Comparison of ENCODE assay signal across 8 cellular contexts in genomic region chr22:41576877-41577276, GRCh38. TPM values are rescaled to one million over a fixed set of nuclear protein-coding genes. Genes with fewer than 3 reads are reported as not detected.
DNase-seq lines count a peak whose midpoint lies in the region; ATAC-seq, FAIRE-seq and TF ChIP-seq lines count a peak whose summit lies in the region.

No MANE protein-coding gene starts in this region.

- no peaks in the 10 kb centered on the region for H3K79me2 ChIP-seq in GM12878 (ENCODE audit: control insufficient read depth, insufficient read depth, low read length)

- H3K27me3 ChIP-seq in BE2C, result no peaks in the 10 kb centered on the region
- H3K27me3 ChIP-seq in Peyer's patch, result no peaks in the 10 kb centered on the region
- no peaks in the 10 kb centered on the region for H3K27me3 ChIP-seq in GM12878 (replicated peaks in 1 of 2; ENCODE audit: control insufficient read depth in 2 of 2, insufficient read depth in 2 of 2, low read length in 1 of 2)
- no peaks in the 10 kb centered on the region for H3K27me3 ChIP-seq in kidney epithelial cell (ENCODE audit: control insufficient read depth, insufficient read depth, low read length)

- FAIRE-seq in GM12891 (lab: Jason Lieb, UNC) (peak; percentile 66), GM12878 (lab: Jason Lieb, UNC) (peak; percentile 23)

- H3K4me2 ChIP-seq in GM12878 (ENCODE audit: control insufficient read depth, insufficient read depth), result no peak overlapping the region

- no peaks in the 10 kb centered on the region; the same call in none of the 2 replicates for H3K4me1 ChIP-seq in BE2C
- H3K4me1 ChIP-seq in Peyer's patch, result no peaks in the 10 kb centered on the region
- no peaks in the 10 kb centered on the region for H3K4me1 ChIP-seq in GM12878 (ENCODE audit: control insufficient read depth, insufficient read depth, low read length)

- POLR2A ChIA-PET in GM12878 (lab: Charles Lee), result interaction anchor here (1.4 kb wide), 1 partner anchor 13 kb away, joined by 8 read pairs; the partner anchor contains the start of gene PMM1

- TF ChIP-seq CTCF in BE2C (IDR thresholded peaks at IDR 0.05; ENCODE audit: low read depth, low read length) (peak; percentile 94), Peyer's patch (IDR thresholded peaks at IDR 0.05) (peak in 4 of 6 experiments; percentile 29 to 70 (median 64)), GM12878 (IDR thresholded peaks at IDR 0.05 in 2 of 3, conservative IDR thresholded peaks at IDR 0.05 in 1 of 3; ENCODE audit: control insufficient read depth in 2 of 3, extremely low read depth in 1 of 3, insufficient read depth in 1 of 3, low read depth in 3 of 3, low read length in 3 of 3) (peak; percentile 62 to 84 (median 76)), kidney epithelial cell (IDR thresholded peaks at IDR 0.05; ENCODE audit: insufficient read depth, low read length, poor library complexity, severe bottlenecking) (peak; percentile 90)

- H2AFZ ChIP-seq in GM12878 (ENCODE audit: control insufficient read depth, low read depth, low read length), result no peak overlapping the region

- H4K20me1 ChIP-seq in GM12878 (ENCODE audit: control insufficient read depth, insufficient read depth), result no peaks in the 10 kb centered on the region

- H3K4me3 ChIP-seq in BE2C (ENCODE audit: low read depth, low read length) (no peak overlapping the region), Peyer's patch (no peak overlapping the region), GM12878 (no peak overlapping the region), kidney epithelial cell (ENCODE audit: low read depth, low read length) (no peak overlapping the region)

- H3K36me3 ChIP-seq in BE2C, result no peaks in the 10 kb centered on the region
- peaks cover 0 to 61% (median 0%) of the 10 kb centered on the region in 3 donors for H3K36me3 ChIP-seq in Peyer's patch
- H3K36me3 ChIP-seq in GM12878 (ENCODE audit: control insufficient read depth in 2 of 2, insufficient read depth in 2 of 2, low read length in 1 of 2), result peaks cover 0 to 4% of the 10 kb centered on the region in 2 experiments; a peak in 2 of 4 replicates
- peaks cover 2% of the 10 kb centered on the region for H3K36me3 ChIP-seq in kidney epithelial cell (ENCODE audit: control insufficient read depth, insufficient read depth, low read length)

- no peak overlapping the region for H3K9ac ChIP-seq in GM12878 (ENCODE audit: control insufficient read depth, insufficient read depth, low read length)

- intact Hi-C loops in GM12878 (cut with micrococcal nuclease; ENCODE audit: unreplicated experiment), result loop anchor here (2.0 kb wide), 1 partner anchor 44 kb away; the partner anchor contains the start of genes DESI1 and XRCC6

- 74% methylated on average over 9 of the region's 9 CpGs for WGBS in GM12878 (ENCODE audit: insufficient coverage, insufficient replicate concordance, low lambda C conversion rate, missing lambda C conversion rate)

- H3K27ac ChIP-seq in Peyer's patch (no peak overlapping the region), GM12878 (ENCODE audit: control insufficient read depth, insufficient read depth) (no peak overlapping the region)

- no peaks in the 10 kb centered on the region for H3K9me3 ChIP-seq in BE2C
- no peaks in the 10 kb centered on the region for H3K9me3 ChIP-seq in Peyer's patch
- H3K9me3 ChIP-seq in GM12878 (replicated peaks; ENCODE audit: control insufficient read depth, insufficient read depth, low read length), result no peaks in the 10 kb centered on the region

- peak; percentile 92 for ATAC-seq in GM12878
- ATAC-seq in GM21381 (IDR thresholded peaks at IDR 0.05; ENCODE audit: unreplicated experiment), result no peak

- no peak for TF ChIP-seq EP300 in GM12878 (IDR thresholded peaks at IDR 0.05; ENCODE audit: borderline replicate concordance in 1 of 2, control insufficient read depth in 1 of 2, low read depth in 2 of 2, low read length in 2 of 2)

- SMC1A ChIA-PET in GM12878 (lab: Charles Lee; ENCODE audit: uncharacterized antibody, unreplicated experiment), result no interaction called here

- CTCF ChIA-PET in GM12878 (lab: Yijun Ruan, JAX), result interaction anchor here (1.0 to 2.7 kb wide), 7 partner anchors 10 to 173 kb away, joined by 3 to 15 read pairs (median 4); partner anchors contain the start of genes PMM1 and POLR3H

- peak; percentile 84 for DNase-seq in BE2C
- peak; percentile 66 for DNase-seq in GM12891 (ENCODE audit: insufficient read length, low spot score)
- DNase-seq in Peyer's patch, result peak in 2 of 3 donors; percentile 62 to 64
- DNase-seq in GM12878 (ENCODE audit: low read depth, low spot score), result no peak
- no peak for DNase-seq in kidney epithelial cell (ENCODE audit: low read depth)
- DNase-seq in NCI-H187 (lab: John Stamatoyannopoulos, UW), result no peak
- DNase-seq in GM19238 (ENCODE audit: insufficient read length, low spot score), result no peak

- RAD21 ChIA-PET in GM12878 (lab: Charles Lee; ENCODE audit: unreplicated experiment), result interaction anchor here (0.6 to 1.3 kb wide), 2 partner anchors 90 to 112 kb away, joined by 3 read pairs; no protein-coding TSS in a partner anchor

- TF ChIP-seq RAD21 in GM12878 (IDR thresholded peaks at IDR 0.05; ENCODE audit: insufficient read depth, low read depth, low read length), result peak; percentile 66

- BruUV-seq in GM12878 (replicated peaks; lab: Mats Ljungman, UMichigan), result no TSS peak

- TF ChIP-seq POLR2A in GM12891 (IDR thresholded peaks at IDR 0.05; ENCODE audit: low read depth, low read length) (no peak), Peyer's patch (IDR thresholded peaks at IDR 0.05) (no peak), GM12878 (IDR thresholded peaks at IDR 0.05; ENCODE audit: low read depth, low read length) (no peak)

- in situ Hi-C loops in GM12878 (cut with MboI), result no loop called here

RNA-seq across cellular contexts. Expression of gene PMM1, which starts 12.8 kb away (rescaled TPM):
- polyA plus RNA-seq in BE2C (2012; ENCODE audit: insufficient read depth, insufficient read length, low read depth), result 22.3 TPM
- 24.1 TPM for polyA plus RNA-seq in GM12891 (2012; ENCODE audit: low read depth, missing spikeins)
- total RNA-seq in Peyer's patch (100 to 1,000 TPM in 3 of 4 donors, 10 to 100 TPM in 1; 63.5 to 139 (median 101) TPM), GM12878 (2014; rRNA removed) (10.2 and 11.1 TPM in 2 replicates), GM12878 (2014; rRNA removed; fragmentation: Illumina TruSeq; extraction: Trizol) (8.1 and 8.2 TPM in 2 replicates), GM12878 (2021) (17.7 and 18.3 TPM in 2 replicates), kidney epithelial cell (32.2 and 48.7 TPM in 2 replicates)
- 9.0 and 9.7 TPM in 2 replicates for total RNA-seq in GM12878 (2013; cell fraction: nucleolus; rRNA removed)
- 16.7 TPM for polyA plus RNA-seq in GM12878 (2011; ENCODE audit: low read depth)
- polyA plus RNA-seq in GM12878 (2011; rRNA removed) (26.4 and 32.2 TPM in 2 replicates), GM12878 (2014; fragmentation: Illumina TruSeq; extraction: Trizol) (6.2 and 12.2 TPM in 2 replicates), GM12878 (2014; fragmentation: Nextera tagmentation; extraction: Ambion mirVana) (10 to 100 TPM; 10.5 to 16.1 TPM), GM12878 (2014; rRNA removed) (22.3 and 22.6 TPM in 2 replicates), GM12878 (2016; fragmentation: Nextera tagmentation; extraction: Ambion mirVana) (10 to 100 TPM; 20.5 to 22.7 TPM)
- polyA plus RNA-seq in GM12878 (2011; cell fraction: cytosol; rRNA removed), result 51.7 and 57.1 TPM in 2 replicates
- polyA plus RNA-seq in GM12878 (2011; cell fraction: nucleus; rRNA removed), result 47.0 and 51.2 TPM in 2 replicates
- polyA plus RNA-seq in GM12878 (2012), result 28.2 and 29.7 TPM in 2 replicates
- polyA minus RNA-seq in GM12878 (2011; rRNA and poly(A)+ RNA removed), result 12.6 and 26.4 TPM in 2 replicates
- polyA minus RNA-seq in GM12878 (2011; cell fraction: cytosol; rRNA and poly(A)+ RNA removed), result 7.5 and 16.2 TPM in 2 replicates
- 10.6 and 15.4 TPM in 2 replicates for polyA minus RNA-seq in GM12878 (2011; cell fraction: nucleus; rRNA and poly(A)+ RNA removed)

RNA-seq across cellular contexts. Expression of gene CSDC2, which starts 16.1 kb away (rescaled TPM):
- polyA plus RNA-seq in BE2C (2012; ENCODE audit: insufficient read depth, insufficient read length, low read depth), result 1.3 TPM
- polyA plus RNA-seq in GM12891 (2012; ENCODE audit: low read depth, missing spikeins), result 0.15 TPM
- total RNA-seq in Peyer's patch (1 to 10 TPM in 1 of 4 donors, under 1 TPM in 1, not detected in 2; 0.80 to 1.5 TPM), GM12878 (2014; rRNA removed) (not detected in 2 replicates), GM12878 (2014; rRNA removed; fragmentation: Illumina TruSeq; extraction: Trizol) (not detected in 2 replicates), GM12878 (2021) (0.08 and 0.13 TPM in 2 replicates), kidney epithelial cell (2.8 and 5.8 TPM in 2 replicates)
- not detected in 2 replicates for total RNA-seq in GM12878 (2013; cell fraction: nucleolus; rRNA removed)
- not detected for polyA plus RNA-seq in GM12878 (2011; ENCODE audit: low read depth)
- polyA plus RNA-seq in GM12878 (2011; rRNA removed) (not detected in 2 replicates), GM12878 (2014; fragmentation: Illumina TruSeq; extraction: Trizol) (not detected in 2 replicates), GM12878 (2014; fragmentation: Nextera tagmentation; extraction: Ambion mirVana) (not detected), GM12878 (2014; rRNA removed) (not detected in 2 replicates), GM12878 (2016; fragmentation: Nextera tagmentation; extraction: Ambion mirVana) (not detected)
- polyA plus RNA-seq in GM12878 (2011; cell fraction: cytosol; rRNA removed), result not detected in 2 replicates
- polyA plus RNA-seq in GM12878 (2011; cell fraction: nucleus; rRNA removed), result not detected in 2 replicates
- not detected in 2 replicates for polyA plus RNA-seq in GM12878 (2012)
- polyA minus RNA-seq in GM12878 (2011; rRNA and poly(A)+ RNA removed), result not detected in 2 replicates
- polyA minus RNA-seq in GM12878 (2011; cell fraction: cytosol; rRNA and poly(A)+ RNA removed), result not detected in 2 replicates
- polyA minus RNA-seq in GM12878 (2011; cell fraction: nucleus; rRNA and poly(A)+ RNA removed), result not detected in 2 replicates

RNA-seq across cellular contexts. Expression of gene POLR3H, which starts 32.6 kb away (rescaled TPM):
- 135 TPM for polyA plus RNA-seq in BE2C (2012; ENCODE audit: insufficient read depth, insufficient read length, low read depth)
- 15.7 TPM for polyA plus RNA-seq in GM12891 (2012; ENCODE audit: low read depth, missing spikeins)
- 10 to 100 TPM in 3 of 4 donors, 1 to 10 TPM in 1; 9.5 to 14.9 (median 13.0) TPM for total RNA-seq in Peyer's patch
- total RNA-seq in GM12878 (2013; cell fraction: nucleolus; rRNA removed), result 25.4 and 28.9 TPM in 2 replicates
- 10.0 and 12.2 TPM in 2 replicates for total RNA-seq in GM12878 (2014; rRNA removed)
- total RNA-seq in GM12878 (2014; rRNA removed; fragmentation: Illumina TruSeq; extraction: Trizol), result 14.4 and 17.4 TPM in 2 replicates
- 36.6 and 40.9 TPM in 2 replicates for total RNA-seq in GM12878 (2021)
- polyA plus RNA-seq in GM12878 (2011; ENCODE audit: low read depth), result 5.4 TPM
- polyA plus RNA-seq in GM12878 (2011; rRNA removed), result 15.7 and 29.8 TPM in 2 replicates
- polyA plus RNA-seq in GM12878 (2011; cell fraction: cytosol; rRNA removed), result 41.0 and 42.2 TPM in 2 replicates
- 23.0 and 31.0 TPM in 2 replicates for polyA plus RNA-seq in GM12878 (2011; cell fraction: nucleus; rRNA removed)
- 14.0 and 14.6 TPM in 2 replicates for polyA plus RNA-seq in GM12878 (2012)
- 12.3 and 26.2 TPM in 2 replicates for polyA plus RNA-seq in GM12878 (2014; fragmentation: Illumina TruSeq; extraction: Trizol)
- 1 to 10 TPM; 3.5 to 5.8 TPM for polyA plus RNA-seq in GM12878 (2014; fragmentation: Nextera tagmentation; extraction: Ambion mirVana)
- polyA plus RNA-seq in GM12878 (2014; rRNA removed), result 23.1 and 26.0 TPM in 2 replicates
- polyA plus RNA-seq in GM12878 (2016; fragmentation: Nextera tagmentation; extraction: Ambion mirVana), result 10 to 100 TPM; 58.7 to 62.7 TPM
- 23.0 and 37.8 TPM in 2 replicates for polyA minus RNA-seq in GM12878 (2011; rRNA and poly(A)+ RNA removed)
- polyA minus RNA-seq in GM12878 (2011; cell fraction: cytosol; rRNA and poly(A)+ RNA removed), result 6.1 and 9.0 TPM in 2 replicates
- 12.0 and 23.2 TPM in 2 replicates for polyA minus RNA-seq in GM12878 (2011; cell fraction: nucleus; rRNA and poly(A)+ RNA removed)
- 9.7 and 12.2 TPM in 2 replicates for total RNA-seq in kidney epithelial cell

RNA-seq across cellular contexts. Expression of gene DESI1, which starts 44.0 kb away (rescaled TPM):
- 17.2 TPM for polyA plus RNA-seq in BE2C (2012; ENCODE audit: insufficient read depth, insufficient read length, low read depth)
- 27.3 TPM for polyA plus RNA-seq in GM12891 (2012; ENCODE audit: low read depth, missing spikeins)
- total RNA-seq in Peyer's patch, result 10 to 100 TPM; 22.3 to 39.4 (median 29.9) TPM
- 45.5 and 55.8 TPM in 2 replicates for total RNA-seq in GM12878 (2013; cell fraction: nucleolus; rRNA removed)
- 30.8 and 31.2 TPM in 2 replicates for total RNA-seq in GM12878 (2014; rRNA removed)
- 32.8 and 37.1 TPM in 2 replicates for total RNA-seq in GM12878 (2014; rRNA removed; fragmentation: Illumina TruSeq; extraction: Trizol)
- 48.2 and 51.7 TPM in 2 replicates for total RNA-seq in GM12878 (2021)
- 13.5 TPM for polyA plus RNA-seq in GM12878 (2011; ENCODE audit: low read depth)
- polyA plus RNA-seq in GM12878 (2011; rRNA removed), result 29.4 and 33.7 TPM in 2 replicates
- polyA plus RNA-seq in GM12878 (2011; cell fraction: cytosol; rRNA removed), result 35.2 and 38.2 TPM in 2 replicates
- polyA plus RNA-seq in GM12878 (2011; cell fraction: nucleus; rRNA removed), result 59.5 and 65.2 TPM in 2 replicates
- polyA plus RNA-seq in GM12878 (2012), result 22.4 and 22.5 TPM in 2 replicates
- 48.1 and 51.7 TPM in 2 replicates for polyA plus RNA-seq in GM12878 (2014; fragmentation: Illumina TruSeq; extraction: Trizol)
- 10 to 100 TPM in 1 of 2 experiments, 1 to 10 TPM in 1; 8.0 to 17.2 TPM for polyA plus RNA-seq in GM12878 (2014; fragmentation: Nextera tagmentation; extraction: Ambion mirVana)
- 44.0 and 46.4 TPM in 2 replicates for polyA plus RNA-seq in GM12878 (2014; rRNA removed)
- 10 to 100 TPM; 76.3 to 76.8 TPM for polyA plus RNA-seq in GM12878 (2016; fragmentation: Nextera tagmentation; extraction: Ambion mirVana)
- 34.8 and 40.6 TPM in 2 replicates for polyA minus RNA-seq in GM12878 (2011; rRNA and poly(A)+ RNA removed)
- polyA minus RNA-seq in GM12878 (2011; cell fraction: cytosol; rRNA and poly(A)+ RNA removed), result 11.0 and 15.1 TPM in 2 replicates
- polyA minus RNA-seq in GM12878 (2011; cell fraction: nucleus; rRNA and poly(A)+ RNA removed), result 17.3 and 32.5 TPM in 2 replicates
- 31.2 and 31.8 TPM in 2 replicates for total RNA-seq in kidney epithelial cell

RNA-seq across cellular contexts. Expression of gene XRCC6, which starts 44.2 kb away (rescaled TPM):
- polyA plus RNA-seq in BE2C (2012; ENCODE audit: insufficient read depth, insufficient read length, low read depth), result 422 TPM
- 288 TPM for polyA plus RNA-seq in GM12891 (2012; ENCODE audit: low read depth, missing spikeins)
- total RNA-seq in Peyer's patch (100 to 1,000 TPM; 119 to 151 (median 127) TPM), GM12878 (2014; rRNA removed) (360 and 389 TPM in 2 replicates), GM12878 (2014; rRNA removed; fragmentation: Illumina TruSeq; extraction: Trizol) (370 and 398 TPM in 2 replicates), GM12878 (2021) (331 and 336 TPM in 2 replicates), kidney epithelial cell (296 and 309 TPM in 2 replicates)
- 96.7 and 104 TPM in 2 replicates for total RNA-seq in GM12878 (2013; cell fraction: nucleolus; rRNA removed)
- polyA plus RNA-seq in GM12878 (2011; ENCODE audit: low read depth), result 212 TPM
- polyA plus RNA-seq in GM12878 (2011; rRNA removed) (212 and 219 TPM in 2 replicates), GM12878 (2014; fragmentation: Illumina TruSeq; extraction: Trizol) (443 and 471 TPM in 2 replicates), GM12878 (2014; fragmentation: Nextera tagmentation; extraction: Ambion mirVana) (100 to 1,000 TPM; 186 to 334 TPM), GM12878 (2014; rRNA removed) (327 and 336 TPM in 2 replicates), GM12878 (2016; fragmentation: Nextera tagmentation; extraction: Ambion mirVana) (100 to 1,000 TPM; 683 to 718 TPM)
- 181 and 199 TPM in 2 replicates for polyA plus RNA-seq in GM12878 (2011; cell fraction: cytosol; rRNA removed)
- polyA plus RNA-seq in GM12878 (2011; cell fraction: nucleus; rRNA removed), result 88.3 and 142 TPM in 2 replicates
- polyA plus RNA-seq in GM12878 (2012), result 229 and 278 TPM in 2 replicates
- 120 and 121 TPM in 2 replicates for polyA minus RNA-seq in GM12878 (2011; rRNA and poly(A)+ RNA removed)
- polyA minus RNA-seq in GM12878 (2011; cell fraction: cytosol; rRNA and poly(A)+ RNA removed), result 46.4 and 59.8 TPM in 2 replicates
- 14.6 and 23.8 TPM in 2 replicates for polyA minus RNA-seq in GM12878 (2011; cell fraction: nucleus; rRNA and poly(A)+ RNA removed)

Comparison
In these comparisons a context has a peak if more than half of its experiments do, and no peak if none do; other contexts are left out.
1. DNase-seq: peak in BE2C (single experiment), GM12891 (single experiment) and Peyer's patch (2 of 3); none in GM12878 (single experiment), kidney epithelial cell (single experiment), NCI-H187 (0 of 2) and GM19238 (single experiment).
2. Peak in every context shown above with its lines, with median percentiles within 50 percentile points of each other: CTCF ChIP-seq.